8 cellular contexts compared by ENCODE assay signal in genomic region chr16:70685061-70685937, GRCh38. TPM values are rescaled to one million over a fixed set of nuclear protein-coding genes. Genes with fewer than 3 reads are reported as not detected.
DNase-seq lines count a peak whose midpoint lies in the region; ATAC-seq, FAIRE-seq and TF ChIP-seq lines count a peak whose summit lies in the region.

No MANE protein-coding gene starts in this region.

- no peaks in the 10 kb centered on the region for H3K27me3 ChIP-seq in brain microvascular endothelial cell (replicated peaks)
- no peaks in the 10 kb centered on the region; a peak in 1 of 5 replicates for H3K27me3 ChIP-seq in HepG2 (ENCODE audit: control insufficient read depth in 1 of 2, insufficient read depth in 2 of 2, low read length in 2 of 2)
- H3K27me3 ChIP-seq in thyroid gland = no peaks in the 10 kb centered on the region

- CTCF ChIA-PET in HepG2 (lab: Yijun Ruan, JAX; ENCODE audit: low intra/inter-chr PET ratio, low total read pairs) = no interaction called here

- TF ChIP-seq POLR2A in HepG2 (IDR thresholded peaks at IDR 0.05; ENCODE audit: insufficient read depth in 1 of 2, low read depth in 2 of 2, low read length in 2 of 2) (no peak), thyroid gland (IDR thresholded peaks at IDR 0.05) (no peak)

- peaks cover 52% of the 10 kb centered on the region for H3K79me2 ChIP-seq in HepG2 (ENCODE audit: insufficient read depth, low read length)

- POLR2A ChIA-PET in HepG2 (lab: Yijun Ruan, JAX) = interaction anchor here (0.6 to 18.7 kb wide), 10 partner anchors 10 to 880 kb away, joined by 3 to 536 read pairs (median 27); no protein-coding TSS in a partner anchor

- peak; percentile 0 for ATAC-seq in Right ventricle myocardium inferior
- no peak for ATAC-seq in HepG2
- no peak for ATAC-seq in HG02852 (IDR thresholded peaks at IDR 0.05; ENCODE audit: unreplicated experiment)

- no peaks in the 10 kb centered on the region for H3K9me3 ChIP-seq in HepG2 (ENCODE audit: low read length)
- H3K9me3 ChIP-seq in thyroid gland = no peaks in the 10 kb centered on the region

- BruUV-seq in HepG2 (replicated peaks; lab: Mats Ljungman, UMichigan) = no TSS peak

- WGBS in HepG2 (ENCODE audit: low lambda C conversion rate) = under 1% methylated on average over 43 of the region's 90 CpGs
- WGBS in thyroid gland, 2 donors = 12 to 20% methylated on average over 1 to 18 of the region's 90 CpGs

- no peaks in the 10 kb centered on the region for H3K36me3 ChIP-seq in brain microvascular endothelial cell (replicated peaks)
- H3K36me3 ChIP-seq in HepG2 (replicated peaks in 1 of 2; ENCODE audit: control insufficient read depth in 1 of 2, insufficient read depth in 2 of 2, low read length in 2 of 2) = peaks cover 8 to 15% of the 10 kb centered on the region in 2 experiments; a peak in 4 of 5 replicates
- H3K36me3 ChIP-seq in thyroid gland = peaks cover 0 to 5% of the 10 kb centered on the region in 2 donors

- H3K4me3 ChIP-seq in brain microvascular endothelial cell (ENCODE audit: low read depth, low read length) (peak overlapping the region; percentile 75), HepG2 (replicated peaks in 1 of 3; ENCODE audit: insufficient read depth in 1 of 3, low read depth in 2 of 3, low read length in 3 of 3) (peak overlapping the region; percentile 86 to 93 (median 91)), thyroid gland (replicated peaks in 1 of 3) (peak overlapping the region; percentile 48 to 61 (median 54))

- peaks cover 80% of the 10 kb centered on the region for H3K4me1 ChIP-seq in HepG2 (ENCODE audit: insufficient read depth, low read length)
- H3K4me1 ChIP-seq in thyroid gland = peaks cover 23 to 76% of the 10 kb centered on the region in 2 donors

- no peak for FAIRE-seq in HepG2 (lab: Jason Lieb, UNC)

- DNase-seq in Right ventricle myocardium inferior (ENCODE audit: missing footprints) (peak; percentile 69), cardiac septum (ENCODE audit: low spot score) (no peak), brain microvascular endothelial cell (no peak), HepG2 (ENCODE audit: low spot score) (no peak), thyroid gland (peak; percentile 42 to 43), superior temporal gyrus (ENCODE audit: extremely low spot score) (no peak), NOMO-1 treated with DMSO at 0.1 percent for 48 hours (lab: John Stamatoyannopoulos, UW; ENCODE audit: unreplicated experiment) (no peak)

- peak; percentile 41; the same call in 1 of the 2 replicates for TF ChIP-seq RAD21 in HepG2 (CRISPR knock-in tag; IDR thresholded peaks at IDR 0.05)

- TF ChIP-seq CTCF in brain microvascular endothelial cell (IDR thresholded peaks at IDR 0.05; ENCODE audit: low read depth, low read length, missing control alignments) = no peak
- TF ChIP-seq CTCF in HepG2 (CRISPR knock-in tag; IDR thresholded peaks at IDR 0.05) = no peak
- TF ChIP-seq CTCF in thyroid gland (IDR thresholded peaks at IDR 0.05) = no peak

- H3K27ac ChIP-seq in brain microvascular endothelial cell (no peak overlapping the region), HepG2 (ENCODE audit: extremely low read length, insufficient read depth, low read length) (peak overlapping the region; percentile 91), thyroid gland (peak overlapping the region in 2 of 3 donors; percentile 25 to 45)

- intact Hi-C loops in Right ventricle myocardium inferior (cut with DNase I) = no loop called here
- intact Hi-C loops in cardiac septum (cut with DNase I) = no loop called here
- intact Hi-C loops in HepG2 (cut with micrococcal nuclease; ENCODE audit: unreplicated experiment) = no loop called here
- intact Hi-C loops in thyroid gland (cut with DNase I) = no loop called here

- H2AFZ ChIP-seq in HepG2 (ENCODE audit: low read length) = no peak overlapping the region

- TF ChIP-seq EP300 in HepG2 (IDR thresholded peaks at IDR 0.05; ENCODE audit: low read depth in 2 of 2, low read length in 2 of 2) (no peak), HepG2 (CRISPR knock-in tag; IDR thresholded peaks at IDR 0.05; ENCODE audit: borderline replicate concordance) (no peak; the same call in 1 of the 2 replicates)

- H3K4me2 ChIP-seq in HepG2 (ENCODE audit: low read depth, low read length) = peak overlapping the region; percentile 100

- H3K9ac ChIP-seq in HepG2 (ENCODE audit: insufficient read depth, low read depth, low read length) = peak overlapping the region; percentile 95

- peaks cover 16% of the 10 kb centered on the region; the same call in 1 of the 2 replicates for H4K20me1 ChIP-seq in HepG2 (ENCODE audit: insufficient read depth, low read length)

- in situ Hi-C loops in brain microvascular endothelial cell (cut with HindIII; ENCODE audit: low pct_ligation_motif_present, low sequenced_read_pairs) = no loop called here
- in situ Hi-C loops in HepG2 (cut with HindIII; ENCODE audit: extremely low pct_ligation_motif_present, low pct_unique_long_range_greater_than_20kb) = loop anchor here (5.0 kb wide), 1 partner anchor 42 kb away; no protein-coding TSS in a partner anchor

TF ChIP-seq in HepG2, 621 proteins besides CTCF, POLR2A, EP300 and RAD21 (continues in another document):
- no peak for TF ChIP-seq MXI1 (IDR thresholded peaks at IDR 0.05; ENCODE audit: borderline replicate concordance, low read depth, low read length)
- TF ChIP-seq RFX5 (IDR thresholded peaks at IDR 0.05; ENCODE audit: low read depth, low read length) = no peak
- no peak for TF ChIP-seq BRF2 (CRISPR knock-in tag; IDR thresholded peaks at IDR 0.05)
- no peak for TF ChIP-seq HOXA5 (CRISPR knock-in tag; IDR thresholded peaks at IDR 0.05)

RNA-seq across cellular contexts. Expression of gene MTSS2, which starts 0.6 kb away (rescaled TPM):
- total RNA-seq in Right ventricle myocardium inferior (88.4 TPM), cardiac septum (63.4 TPM), HepG2 (2016; rRNA removed; fragmentation: Illumina TruSeq; extraction: Trizol) (84.6 and 132 TPM in 2 replicates), thyroid gland (10 to 100 TPM; 11.3 to 39.8 (median 26.7) TPM)
- 43.5 and 50.3 TPM in 2 replicates for total RNA-seq in HepG2 (2016; cell fraction: cytosol; rRNA removed; fragmentation: Illumina TruSeq; extraction: Trizol; ENCODE audit: low read depth)
- 77.0 and 127 TPM in 2 replicates for total RNA-seq in HepG2 (2016; cell fraction: insoluble cytoplasmic fraction; rRNA removed; fragmentation: Illumina TruSeq; extraction: Trizol)
- total RNA-seq in HepG2 (2016; cell fraction: membrane; rRNA removed; fragmentation: Illumina TruSeq; extraction: Trizol) = 144 and 145 TPM in 2 replicates
- 105 and 134 TPM in 2 replicates for total RNA-seq in HepG2 (2016; cell fraction: nucleus; rRNA removed; fragmentation: Illumina TruSeq; extraction: Trizol)
- 242 and 284 TPM in 2 replicates for polyA plus RNA-seq in HepG2 (2011; rRNA removed)
- polyA plus RNA-seq in HepG2 (2011; cell fraction: cytosol; rRNA removed) = 101 and 160 TPM in 2 replicates
- polyA plus RNA-seq in HepG2 (2011; cell fraction: nucleus; rRNA removed) = 555 and 802 TPM in 2 replicates
- 157 and 253 TPM in 2 replicates for polyA plus RNA-seq in HepG2 (2012)
- polyA plus RNA-seq in HepG2 (2016; cell fraction: cytosol; fragmentation: Illumina TruSeq; extraction: Trizol; ENCODE audit: low read depth) = 47.6 and 47.9 TPM in 2 replicates
- 136 and 193 TPM in 2 replicates for polyA plus RNA-seq in HepG2 (2016; cell fraction: insoluble cytoplasmic fraction; fragmentation: Illumina TruSeq; extraction: Trizol; ENCODE audit: low read depth)
- 144 and 154 TPM in 2 replicates for polyA plus RNA-seq in HepG2 (2016; cell fraction: membrane; fragmentation: Illumina TruSeq; extraction: Trizol; ENCODE audit: low read depth)
- polyA plus RNA-seq in HepG2 (2016; cell fraction: nucleus; fragmentation: Illumina TruSeq; extraction: Trizol; ENCODE audit: insufficient read depth, low read depth) = 467 and 522 TPM in 2 replicates
- 24.5 and 186 TPM in 2 replicates for polyA minus RNA-seq in HepG2 (2011; rRNA and poly(A)+ RNA removed; ENCODE audit: low replicate concordance)
- 155 and 166 TPM in 2 replicates for polyA minus RNA-seq in HepG2 (2011; cell fraction: cytosol; rRNA and poly(A)+ RNA removed)
- polyA minus RNA-seq in HepG2 (2011; cell fraction: nucleus; rRNA and poly(A)+ RNA removed) = 97.5 and 127 TPM in 2 replicates

RNA-seq across cellular contexts. Expression of gene IL34, which starts 38.9 kb away (rescaled TPM):
- total RNA-seq in Right ventricle myocardium inferior = 2.0 TPM
- total RNA-seq in cardiac septum = 1.2 TPM
- total RNA-seq in HepG2 (2016; rRNA removed; fragmentation: Illumina TruSeq; extraction: Trizol) = 1.2 and 1.4 TPM in 2 replicates
- 1.0 and 1.6 TPM in 2 replicates for total RNA-seq in HepG2 (2016; cell fraction: cytosol; rRNA removed; fragmentation: Illumina TruSeq; extraction: Trizol; ENCODE audit: low read depth)
- total RNA-seq in HepG2 (2016; cell fraction: insoluble cytoplasmic fraction; rRNA removed; fragmentation: Illumina TruSeq; extraction: Trizol) = 1.2 and 1.3 TPM in 2 replicates
- total RNA-seq in HepG2 (2016; cell fraction: membrane; rRNA removed; fragmentation: Illumina TruSeq; extraction: Trizol) = 1.8 and 2.4 TPM in 2 replicates
- total RNA-seq in HepG2 (2016; cell fraction: nucleus; rRNA removed; fragmentation: Illumina TruSeq; extraction: Trizol) = 0.31 and 0.40 TPM in 2 replicates
- 1.3 and 1.6 TPM in 2 replicates for polyA plus RNA-seq in HepG2 (2011; rRNA removed)
- 1.1 and 2.2 TPM in 2 replicates for polyA plus RNA-seq in HepG2 (2011; cell fraction: cytosol; rRNA removed)
- polyA plus RNA-seq in HepG2 (2011; cell fraction: nucleus; rRNA removed) = 0.83 and 1.9 TPM in 2 replicates
- polyA plus RNA-seq in HepG2 (2012) = 0.83 TPM in 2 replicates
- 1.3 and 2.1 TPM in 2 replicates for polyA plus RNA-seq in HepG2 (2016; cell fraction: cytosol; fragmentation: Illumina TruSeq; extraction: Trizol; ENCODE audit: low read depth)
- polyA plus RNA-seq in HepG2 (2016; cell fraction: insoluble cytoplasmic fraction; fragmentation: Illumina TruSeq; extraction: Trizol; ENCODE audit: low read depth) = 0.84 and 0.90 TPM in 2 replicates
- polyA plus RNA-seq in HepG2 (2016; cell fraction: membrane; fragmentation: Illumina TruSeq; extraction: Trizol; ENCODE audit: low read depth) = 1.2 and 1.6 TPM in 2 replicates
- polyA plus RNA-seq in HepG2 (2016; cell fraction: nucleus; fragmentation: Illumina TruSeq; extraction: Trizol; ENCODE audit: insufficient read depth, low read depth) = 0.96 and 1.1 TPM in 2 replicates
- 1.0 TPM in 1 of 2 replicates, not detected in the other for polyA minus RNA-seq in HepG2 (2011; rRNA and poly(A)+ RNA removed; ENCODE audit: low replicate concordance)
- 0.35 TPM in 1 of 2 replicates, not detected in the other for polyA minus RNA-seq in HepG2 (2011; cell fraction: cytosol; rRNA and poly(A)+ RNA removed)
- 0.50 and 1.5 TPM in 2 replicates for polyA minus RNA-seq in HepG2 (2011; cell fraction: nucleus; rRNA and poly(A)+ RNA removed)
- total RNA-seq in thyroid gland = 1 to 10 TPM; 3.5 to 9.6 (median 5.0) TPM

Comparison
In these comparisons a context has a peak if more than half of its experiments do, and no peak if none do; other contexts are left out.
1. DNase-seq: peak in Right ventricle myocardium inferior (single experiment) and thyroid gland (2 of 2); none in cardiac septum (single experiment), brain microvascular endothelial cell (single experiment), HepG2 (single experiment), superior temporal gyrus (single experiment) and NOMO-1 treated with DMSO at 0.1 percent for 48 hours (single experiment).
2. Peak in every context shown above with its lines, with median percentiles within 50 percentile points of each other: H3K4me3 ChIP-seq.